ENCODE assay signal across 27 cellular contexts in genomic region chr6:157288575-157288974, GRCh38.
"Had no signal": no experiment of that assay in that cellular context is flagged by ENCODE, and none has a peak within 500 bp of the region (broad histone marks: within the 10 kb centered on the region; RNA-seq: fewer than 3 reads in every experiment).

No MANE protein-coding gene starts in this region.

- H3K27me3 ChIP-seq: neural progenitor cell, ovary, right lobe of liver, sigmoid colon, stomach, thyroid gland, tibial nerve, upper lobe of right lung, uterus had no signal

- H3K4me3 Mint-ChIP-seq: natural killer cell; nephron; neural progenitor cell; stimulated activated effector memory CD8-positive, alpha-beta T cell treated with anti-CD3 and anti-CD28 coated beads, Interleukin-12 subunit alpha, Interleukin-12 subunit beta, amount 100 ng/mL, for 72 hours; stimulated activated naive B cell treated with anti-CD40 and anti-IgM and Interleukin-4, amounts not matched to agents 10 μg/mL and 1 μg/mL and 100 μg/mL, for 72 hours; stimulated activated naive CD8-positive, alpha-beta T cell treated with anti-CD3 and anti-CD28 coated beads, Interleukin-15, Interleukin-2, amounts not matched to agents 100 ng/mL and 50 ng/mL, for 24 hours; type B pancreatic cell had no signal

- ATAC-seq: natural killer cell; right cardiac atrium; right lobe of liver; stimulated activated effector memory CD8-positive, alpha-beta T cell treated with anti-CD3 and anti-CD28 coated beads, Interleukin-12 subunit alpha, Interleukin-12 subunit beta, amount 100 ng/mL, for 72 hours; stimulated activated naive B cell treated with anti-CD40 and anti-IgM and Interleukin-4, amounts not matched to agents 10 μg/mL and 1 μg/mL and 100 μg/mL, for 72 hours; upper lobe of right lung had no signal

- H3K9me3 Mint-ChIP-seq: natural killer cell; nephron; neural progenitor cell; stimulated activated effector memory CD8-positive, alpha-beta T cell treated with anti-CD3 and anti-CD28 coated beads, Interleukin-12 subunit alpha, Interleukin-12 subunit beta, amount 100 ng/mL, for 72 hours; stimulated activated naive B cell treated with anti-CD40 and anti-IgM and Interleukin-4, amounts not matched to agents 10 μg/mL and 1 μg/mL and 100 μg/mL, for 72 hours; stimulated activated naive CD8-positive, alpha-beta T cell treated with anti-CD3 and anti-CD28 coated beads, Interleukin-15, Interleukin-2, amounts not matched to agents 100 ng/mL and 50 ng/mL, for 24 hours; type B pancreatic cell had no signal

- H3K36me3 ChIP-seq: neural progenitor cell, ovary, uterus had no signal

- H3K9me3 ChIP-seq: ovary, psoas muscle, right lobe of liver, sigmoid colon, stomach, thoracic aorta, thyroid gland, tibial nerve, upper lobe of right lung, uterus had no signal

- H2AFZ ChIP-seq: neural progenitor cell, parathyroid adenoma had no signal

- H3K4me3 ChIP-seq: neural progenitor cell, ovary, psoas muscle, right lobe of liver, sigmoid colon, stomach, thoracic aorta, thyroid gland, tibial nerve, upper lobe of right lung, uterus had no signal

- H3K27ac ChIP-seq: neural progenitor cell, ovary, parathyroid adenoma, psoas muscle, right lobe of liver, sigmoid colon, stomach, thoracic aorta, thyroid gland, tibial nerve, upper lobe of right lung, uterus had no signal

- H3K79me2 ChIP-seq: parathyroid adenoma had no signal

- H3K4me2 ChIP-seq: neural progenitor cell had no signal

- H3K4me1 Mint-ChIP-seq: nephron; neural progenitor cell; stimulated activated effector memory CD8-positive, alpha-beta T cell treated with anti-CD3 and anti-CD28 coated beads, Interleukin-12 subunit alpha, Interleukin-12 subunit beta, amount 100 ng/mL, for 72 hours; stimulated activated naive B cell treated with anti-CD40 and anti-IgM and Interleukin-4, amounts not matched to agents 10 μg/mL and 1 μg/mL and 100 μg/mL, for 72 hours had no signal

- H3K9ac ChIP-seq: neural progenitor cell, parathyroid adenoma had no signal

- H3K27me3 Mint-ChIP-seq: progenitor cell of endocrine pancreas; stimulated activated naive B cell treated with anti-CD40 and anti-IgM and Interleukin-4, amounts not matched to agents 10 μg/mL and 1 μg/mL and 100 μg/mL, for 72 hours; stimulated activated naive CD8-positive, alpha-beta T cell treated with anti-CD3 and anti-CD28 coated beads, Interleukin-15, Interleukin-2, amounts not matched to agents 100 ng/mL and 50 ng/mL, for 24 hours; type B pancreatic cell had no signal

- H3K36me3 Mint-ChIP-seq: natural killer cell had no signal

- H3K27ac Mint-ChIP-seq: natural killer cell; nephron; neural progenitor cell; progenitor cell of endocrine pancreas; stimulated activated effector memory CD8-positive, alpha-beta T cell treated with anti-CD3 and anti-CD28 coated beads, Interleukin-12 subunit alpha, Interleukin-12 subunit beta, amount 100 ng/mL, for 72 hours; stimulated activated naive B cell treated with anti-CD40 and anti-IgM and Interleukin-4, amounts not matched to agents 10 μg/mL and 1 μg/mL and 100 μg/mL, for 72 hours; stimulated activated naive CD8-positive, alpha-beta T cell treated with anti-CD3 and anti-CD28 coated beads, Interleukin-15, Interleukin-2, amounts not matched to agents 100 ng/mL and 50 ng/mL, for 24 hours; type B pancreatic cell had no signal

- H3K4me1 ChIP-seq: parathyroid adenoma, psoas muscle, right lobe of liver, sigmoid colon, thyroid gland, tibial nerve, upper lobe of right lung, uterus had no signal

- DNase-seq: natural killer cell; occipital lobe; ovary; psoas muscle; right cardiac atrium; right lobe of liver; sigmoid colon; small intestine; stimulated activated CD4-positive, alpha-beta T cell treated with anti-CD3 and anti-CD28 coated beads, Interleukin-15, amount 100 ng/mL, for 24 hours; stimulated activated CD4-positive, alpha-beta T cell treated with anti-CD3 and anti-CD28 coated beads, Interleukin-2, amount 100 ng/mL, for 24 hours; stimulated activated CD4-positive, alpha-beta T cell treated with anti-CD3 and anti-CD28 coated beads, Interleukin-2, amount 100 ng/mL, for 48 hours; stimulated activated CD4-positive, alpha-beta T cell treated with anti-CD3 and anti-CD28 coated beads, Interleukin-4, amount 100 ng/mL, for 24 hours; stimulated activated naive B cell treated with anti-CD40 and anti-IgM and Interleukin-4, amounts not matched to agents 10 μg/mL and 1 μg/mL and 100 μg/mL, for 72 hours; stimulated activated naive CD4-positive, alpha-beta T cell treated with Interleukin-2 at 50 U/mL for 16 hours; stomach; thyroid gland; upper lobe of right lung; uterus had no signal
